19 cellular contexts compared by ENCODE assay signal in genomic region chr22:39426380-39427043, GRCh38. TPM values are rescaled to one million over a fixed set of nuclear protein-coding genes. Genes with fewer than 3 reads are reported as not detected.
A peak's percentile ranks its signal among the peaks of the same experiment; 100 is the strongest.
DNase-seq lines count a peak whose midpoint lies in the region; ATAC-seq, FAIRE-seq and TF ChIP-seq lines count a peak whose summit lies in the region.
"Had no signal": no experiment of that assay in that cellular context is flagged by ENCODE, and none has a peak within 500 bp of the region (broad histone marks: within the 10 kb centered on the region; RNA-seq: fewer than 3 reads in every experiment).

No MANE protein-coding gene starts in this region.

- H3K36me3 Mint-ChIP-seq in chondrocyte (ENCODE audit: low read depth) = peaks cover 13% of the 10 kb centered on the region

- intact Hi-C loops in HepG2 (cut with micrococcal nuclease; ENCODE audit: unreplicated experiment) (no loop called here), spleen (cut with DNase I; ENCODE audit: low total_unique reads) (no loop called here)

- in situ Hi-C loops in HepG2 (cut with HindIII; ENCODE audit: extremely low pct_ligation_motif_present, low pct_unique_long_range_greater_than_20kb) = no loop called here

- BruUV-seq in HepG2 (replicated peaks; lab: Mats Ljungman, UMichigan) = no TSS peak

- no peak overlapping the region for H3K4me3 Mint-ChIP-seq in chondrocyte (ENCODE audit: unreplicated experiment)
- H3K4me3 Mint-ChIP-seq: CD4-positive, alpha-beta memory T cell had no signal

- TF ChIP-seq EP300 in HepG2 (IDR thresholded peaks at IDR 0.05; ENCODE audit: low read depth in 2 of 2, low read length in 2 of 2) = no peak
- TF ChIP-seq EP300 in HepG2 (CRISPR knock-in tag; IDR thresholded peaks at IDR 0.05; ENCODE audit: borderline replicate concordance) = no peak

- H3K4me1 Mint-ChIP-seq in chondrocyte (ENCODE audit: low read depth) = peaks cover 43% of the 10 kb centered on the region
- H3K4me1 Mint-ChIP-seq: CD4-positive, alpha-beta memory T cell had no signal

- DNase-seq in chondrocyte (ENCODE audit: low spot score) = peak; percentile 79
- DNase-seq in HepG2 (ENCODE audit: low spot score) = no peak
- peak; percentile 63 for DNase-seq in spleen
- no peak for DNase-seq in DMS79 treated with DMSO at 0.1 percent for 48 hours (lab: John Stamatoyannopoulos, UW)
- no peak for DNase-seq in stimulated activated CD4-positive, alpha-beta T cell treated with anti-CD3 and anti-CD28 coated beads, Interleukin-2, amount 100 ng/mL, for 48 hours
- DNase-seq: BE2C; CD4-positive, alpha-beta memory T cell; DMS153; DND-41; GDM1; GM23248; KBM-7 had no signal

- H3K27ac Mint-ChIP-seq in chondrocyte (ENCODE audit: unreplicated experiment) = no peak overlapping the region

- no peak overlapping the region for H3K9ac ChIP-seq in KMS-11
- no peak overlapping the region for H3K9ac ChIP-seq in HepG2 (ENCODE audit: insufficient read depth, low read depth, low read length)
- H3K9ac ChIP-seq: GM23248 had no signal

- H3K4me1 ChIP-seq in KMS-11 (ENCODE audit: low read depth, poor library complexity, severe bottlenecking) (peaks cover 56% of the 10 kb centered on the region), HepG2 (ENCODE audit: insufficient read depth, low read length) (no peaks in the 10 kb centered on the region), spleen (peaks cover 0 to 32% (median 16%) of the 10 kb centered on the region in 6 donors)
- H3K4me1 ChIP-seq: A549, BE2C, HAP-1 had no signal

- TF ChIP-seq CTCF in KMS-11 (conservative IDR thresholded peaks at IDR 0.05; ENCODE audit: low read depth, low read length) (no peak), chondrocyte (IDR thresholded peaks at IDR 0.05) (no peak), HepG2 (CRISPR knock-in tag; IDR thresholded peaks at IDR 0.05) (no peak), spleen (IDR thresholded peaks at IDR 0.05 in 8 of 11, conservative IDR thresholded peaks at IDR 0.05 in 3 of 11) (no peak)

- CTCF ChIA-PET in HepG2 (lab: Yijun Ruan, JAX; ENCODE audit: low intra/inter-chr PET ratio, low total read pairs) = no interaction called here

- no peak overlapping the region for H2AFZ ChIP-seq in KMS-11 (ENCODE audit: low read depth)
- no peak overlapping the region for H2AFZ ChIP-seq in HepG2 (ENCODE audit: low read length)
- H2AFZ ChIP-seq: GM23248 had no signal

- H3K4me2 ChIP-seq in KMS-11 = peak overlapping the region; percentile 83
- no peak overlapping the region for H3K4me2 ChIP-seq in HepG2 (ENCODE audit: low read depth, low read length)
- H3K4me2 ChIP-seq: A549 had no signal

- H3K4me3 ChIP-seq in KMS-11 (IDR thresholded peaks at IDR 0.05; ENCODE audit: insufficient read depth, low read depth, low read length) (no peak overlapping the region), HepG2 (replicated peaks in 1 of 3; ENCODE audit: insufficient read depth in 1 of 3, low read depth in 2 of 3, low read length in 3 of 3) (no peak overlapping the region), spleen (no peak overlapping the region)
- H3K4me3 ChIP-seq: A549, GM23248, HAP-1 had no signal

- H3K9me3 ChIP-seq in HepG2 (ENCODE audit: low read length) (no peaks in the 10 kb centered on the region), spleen (no peaks in the 10 kb centered on the region)
- H3K9me3 ChIP-seq: A549, BE2C, HAP-1 had no signal

- WGBS in HepG2 (ENCODE audit: low lambda C conversion rate) = 95% methylated on average over 10 of the region's 20 CpGs
- WGBS in spleen, 5 donors = 95 to 99% (median 97%) methylated on average over 11 to 20 of the region's 20 CpGs

- TF ChIP-seq RAD21 in HepG2 (CRISPR knock-in tag; IDR thresholded peaks at IDR 0.05) = no peak

- H4K20me1 ChIP-seq in KMS-11 (ENCODE audit: insufficient read depth) = no peaks in the 10 kb centered on the region
- H4K20me1 ChIP-seq in HepG2 (ENCODE audit: insufficient read depth, low read length) = 0 out of 2 replicates have a peak, but pooled peaks cover 3% of the 10 kb centered on the region

- H3K27me3 ChIP-seq in KMS-11 (ENCODE audit: insufficient read depth, low read depth) = no peaks in the 10 kb centered on the region
- no peaks in the 10 kb centered on the region for H3K27me3 ChIP-seq in HepG2 (ENCODE audit: control insufficient read depth in 1 of 2, insufficient read depth in 2 of 2, low read length in 2 of 2)
- no peaks in the 10 kb centered on the region for H3K27me3 ChIP-seq in spleen (replicated peaks in 1 of 7)
- H3K27me3 ChIP-seq: BE2C had no signal

- no peak for ATAC-seq in HepG2
- ATAC-seq in HG02759 (IDR thresholded peaks at IDR 0.05; ENCODE audit: unreplicated experiment) = no peak
- ATAC-seq: A549 had no signal

- H3K36me3 ChIP-seq in KMS-11 (ENCODE audit: insufficient read depth) (no peaks in the 10 kb centered on the region), HepG2 (replicated peaks in 1 of 2; ENCODE audit: control insufficient read depth in 1 of 2, insufficient read depth in 2 of 2, low read length in 2 of 2) (peaks cover 22 to 41% of the 10 kb centered on the region in 2 experiments), spleen (peaks cover 0 to 100% (median 80%) of the 10 kb centered on the region in 6 donors)

- POLR2A ChIA-PET in HepG2 (lab: Yijun Ruan, JAX) = no interaction called here

- H3K27me3 Mint-ChIP-seq in chondrocyte (ENCODE audit: low read depth) = no peaks in the 10 kb centered on the region
- H3K27me3 Mint-ChIP-seq: CD4-positive, alpha-beta memory T cell had no signal

- H3K27ac ChIP-seq in KMS-11 (peak overlapping the region; percentile 84), HepG2 (ENCODE audit: extremely low read length, insufficient read depth, low read length) (no peak overlapping the region), spleen (no peak overlapping the region)
- H3K27ac ChIP-seq: A549, C4-2B, GM23248 had no signal

- no peak for FAIRE-seq in HepG2 (lab: Jason Lieb, UNC)
- FAIRE-seq: A549, GM12892, HTR-8/SVneo had no signal

- TF ChIP-seq POLR2A in HepG2 (IDR thresholded peaks at IDR 0.05; ENCODE audit: insufficient read depth in 1 of 2, low read depth in 2 of 2, low read length in 2 of 2) = no peak
- TF ChIP-seq POLR2A in spleen (IDR thresholded peaks at IDR 0.05) = no peak

- H3K9me3 Mint-ChIP-seq in chondrocyte (ENCODE audit: low read depth) = no peaks in the 10 kb centered on the region
- H3K9me3 Mint-ChIP-seq: CD4-positive, alpha-beta memory T cell had no signal

- H3K79me2 ChIP-seq in KMS-11 (ENCODE audit: insufficient read depth, low read depth) (0 out of 2 replicates have a peak, but pooled peaks cover 13% of the 10 kb centered on the region), HepG2 (ENCODE audit: insufficient read depth, low read length) (no peaks in the 10 kb centered on the region)

RNA-seq across cellular contexts. Expression of gene TAB1, which starts 26.9 kb away (rescaled TPM):
- total RNA-seq in chondrocyte (17.1 to 24.5 TPM (median 21.3 TPM) in 3 replicates), HepG2 (2016; rRNA removed; fragmentation: Illumina TruSeq; extraction: Trizol) (12.8 and 14.3 TPM in 2 replicates), spleen (10 to 100 TPM; 19.3 to 34.8 (median 25.0) TPM)
- 2.3 and 2.9 TPM in 2 replicates for total RNA-seq in HepG2 (2016; cell fraction: cytosol; rRNA removed; fragmentation: Illumina TruSeq; extraction: Trizol; ENCODE audit: low read depth)
- 11.6 and 13.1 TPM in 2 replicates for total RNA-seq in HepG2 (2016; cell fraction: insoluble cytoplasmic fraction; rRNA removed; fragmentation: Illumina TruSeq; extraction: Trizol)
- total RNA-seq in HepG2 (2016; cell fraction: membrane; rRNA removed; fragmentation: Illumina TruSeq; extraction: Trizol) = 4.8 and 4.9 TPM in 2 replicates
- total RNA-seq in HepG2 (2016; cell fraction: nucleus; rRNA removed; fragmentation: Illumina TruSeq; extraction: Trizol) = 11.8 and 13.5 TPM in 2 replicates
- polyA plus RNA-seq in HepG2 (2011; rRNA removed) (15.9 and 22.2 TPM in 2 replicates), spleen (10 to 100 TPM; 12.4 to 20.2 (median 12.6) TPM)
- 11.2 and 19.2 TPM in 2 replicates for polyA plus RNA-seq in HepG2 (2011; cell fraction: cytosol; rRNA removed)
- polyA plus RNA-seq in HepG2 (2011; cell fraction: nucleus; rRNA removed) = 47.3 and 47.9 TPM in 2 replicates
- polyA plus RNA-seq in HepG2 (2012) = 12.7 and 15.0 TPM in 2 replicates
- polyA plus RNA-seq in HepG2 (2016; cell fraction: cytosol; fragmentation: Illumina TruSeq; extraction: Trizol; ENCODE audit: low read depth) = 1.2 and 1.7 TPM in 2 replicates
- 11.3 and 13.8 TPM in 2 replicates for polyA plus RNA-seq in HepG2 (2016; cell fraction: insoluble cytoplasmic fraction; fragmentation: Illumina TruSeq; extraction: Trizol; ENCODE audit: low read depth)
- 3.3 and 3.4 TPM in 2 replicates for polyA plus RNA-seq in HepG2 (2016; cell fraction: membrane; fragmentation: Illumina TruSeq; extraction: Trizol; ENCODE audit: low read depth)
- polyA plus RNA-seq in HepG2 (2016; cell fraction: nucleus; fragmentation: Illumina TruSeq; extraction: Trizol; ENCODE audit: insufficient read depth, low read depth) = 22.8 and 23.0 TPM in 2 replicates
- polyA minus RNA-seq in HepG2 (2011; rRNA and poly(A)+ RNA removed; ENCODE audit: low replicate concordance) = 12.7 and 34.2 TPM in 2 replicates
- 9.8 and 12.7 TPM in 2 replicates for polyA minus RNA-seq in HepG2 (2011; cell fraction: cytosol; rRNA and poly(A)+ RNA removed)
- 14.4 and 15.1 TPM in 2 replicates for polyA minus RNA-seq in HepG2 (2011; cell fraction: nucleus; rRNA and poly(A)+ RNA removed)

RNA-seq across cellular contexts. Expression of gene MGAT3, which starts 30.3 kb away (rescaled TPM):
- total RNA-seq in chondrocyte (3.6 to 6.4 TPM (median 6.1 TPM) in 3 replicates), HepG2 (2016; rRNA removed; fragmentation: Illumina TruSeq; extraction: Trizol) (0.15 TPM in 1 of 2 replicates, not detected in the other), spleen (10 to 100 TPM in 4 of 7 donors, 1 to 10 TPM in 3; 8.1 to 14.4 (median 10.6) TPM)
- not detected in 2 replicates for total RNA-seq in HepG2 (2016; cell fraction: cytosol; rRNA removed; fragmentation: Illumina TruSeq; extraction: Trizol; ENCODE audit: low read depth)
- 0.02 TPM in 1 of 2 replicates, not detected in the other for total RNA-seq in HepG2 (2016; cell fraction: insoluble cytoplasmic fraction; rRNA removed; fragmentation: Illumina TruSeq; extraction: Trizol)
- total RNA-seq in HepG2 (2016; cell fraction: membrane; rRNA removed; fragmentation: Illumina TruSeq; extraction: Trizol) = not detected in 2 replicates
- total RNA-seq in HepG2 (2016; cell fraction: nucleus; rRNA removed; fragmentation: Illumina TruSeq; extraction: Trizol) = not detected in 2 replicates
- polyA plus RNA-seq in HepG2 (2011; rRNA removed) (0.04 and 0.11 TPM in 2 replicates), spleen (1 to 10 TPM; 1.3 to 4.2 (median 1.5) TPM)
- polyA plus RNA-seq in HepG2 (2011; cell fraction: cytosol; rRNA removed) = 0.03 and 0.11 TPM in 2 replicates
- polyA plus RNA-seq in HepG2 (2011; cell fraction: nucleus; rRNA removed) = 0.05 and 0.13 TPM in 2 replicates
- polyA plus RNA-seq in HepG2 (2012) = 0.08 and 0.09 TPM in 2 replicates
- polyA plus RNA-seq in HepG2 (2016; cell fraction: cytosol; fragmentation: Illumina TruSeq; extraction: Trizol; ENCODE audit: low read depth) = not detected in 2 replicates
- polyA plus RNA-seq in HepG2 (2016; cell fraction: insoluble cytoplasmic fraction; fragmentation: Illumina TruSeq; extraction: Trizol; ENCODE audit: low read depth) = not detected in 2 replicates
- not detected in 2 replicates for polyA plus RNA-seq in HepG2 (2016; cell fraction: membrane; fragmentation: Illumina TruSeq; extraction: Trizol; ENCODE audit: low read depth)
- 0.11 TPM in 1 of 2 replicates, not detected in the other for polyA plus RNA-seq in HepG2 (2016; cell fraction: nucleus; fragmentation: Illumina TruSeq; extraction: Trizol; ENCODE audit: insufficient read depth, low read depth)
- 0.10 and 0.33 TPM in 2 replicates for polyA minus RNA-seq in HepG2 (2011; rRNA and poly(A)+ RNA removed; ENCODE audit: low replicate concordance)
- polyA minus RNA-seq in HepG2 (2011; cell fraction: cytosol; rRNA and poly(A)+ RNA removed) = 0.20 TPM in 1 of 2 replicates, not detected in the other
- not detected in 2 replicates for polyA minus RNA-seq in HepG2 (2011; cell fraction: nucleus; rRNA and poly(A)+ RNA removed)
- total RNA-seq: GM23248 had no signal
- polyA plus RNA-seq: CD4-positive, alpha-beta memory T cell; GM23248 had no signal

Comparison
In these comparisons a context has a peak if more than half of its experiments do, and no peak if none do; other contexts are left out.
1. DNase-seq: peak in chondrocyte (single experiment) and spleen (single experiment); none in HepG2 (single experiment), DMS79 treated with DMSO at 0.1 percent for 48 hours (single experiment) and stimulated activated CD4-positive, alpha-beta T cell treated with anti-CD3 and anti-CD28 coated beads, Interleukin-2, amount 100 ng/mL, for 48 hours (0 of 2).